In genomic region chr2:195092341-195092740, GRCh38 we compare ENCODE assay signal across 31 cellular contexts.
DNase-seq lines count a peak whose midpoint lies in the region; ATAC-seq and TF ChIP-seq lines count a peak whose summit lies in the region.
"Had no signal": no experiment of that assay in that cellular context is flagged by ENCODE, and none has a peak within 500 bp of the region (broad histone marks: within the 10 kb centered on the region; RNA-seq: fewer than 3 reads in every experiment).

No MANE protein-coding gene starts in this region.

- H4K5ac ChIP-seq in H9 (ENCODE audit: insufficient read length, low read depth, low read length): no peak overlapping the region

- H3K27ac ChIP-seq in 22Rv1 (no peak overlapping the region), H9 (ENCODE audit: insufficient read length, low read depth, low read length) (no peak overlapping the region), iPS DF 6.9 (ENCODE audit: low read length) (no peak overlapping the region)
- H3K27ac ChIP-seq in CD4-positive, alpha-beta T cell (ENCODE audit: low read depth, low read length): no peak overlapping the region
- H3K27ac ChIP-seq: ascending aorta, cardiac muscle cell, left ventricle myocardium inferior, thyroid gland, vagina had no signal

- no peak overlapping the region for H4K91ac ChIP-seq in H9 (ENCODE audit: insufficient read length, low read depth, low read length)

- no peak overlapping the region for H3K4me3 Mint-ChIP-seq in H9
- no peak overlapping the region for H3K4me3 Mint-ChIP-seq in CD4-positive, alpha-beta T cell
- H3K4me3 Mint-ChIP-seq: activated CD4-positive, alpha-beta T cell treated with anti-CD3 and anti-CD28 coated beads for 36 hours; activated naive CD8-positive, alpha-beta T cell treated with anti-CD3 and anti-CD28 coated beads for 36 hours; B cell; mesothelial cell of epicardium; naive B cell; stimulated activated naive CD8-positive, alpha-beta T cell treated with anti-CD3 and anti-CD28 coated beads, Interleukin-15, Interleukin-2, amounts not matched to agents 100 ng/mL and 50 ng/mL, for 24 hours; T-helper 1 cell treated with Interleukin-12 subunit alpha and Interleukin-12 subunit beta and Interleukin-4 antibody, amounts not matched to agents 30 μg/mL and 1 μg/mL, for 36 hours had no signal

- no peaks in the 10 kb centered on the region for H3K79me2 ChIP-seq in H9 (ENCODE audit: insufficient read depth, low read length)

- peak; percentile 35 for DNase-seq in H9
- peak; percentile 2 for DNase-seq in SK-MEL-5 (ENCODE audit: low read depth, low spot score)
- peak; percentile 33 for DNase-seq in iPS DF 6.9 (ENCODE audit: low read depth, low spot score)
- no peak for DNase-seq in effector CD4-positive, alpha-beta T cell
- DNase-seq in CD4-positive, alpha-beta T cell: no peak
- DNase-seq: activated CD4-positive, alpha-beta T cell treated with anti-CD3 and anti-CD28 coated beads for 36 hours; activated effector memory CD4-positive, alpha-beta T cell treated with anti-CD3 and anti-CD28 coated beads, Interleukin-2, amount 50 U/mL, for 16 hours; activated naive CD8-positive, alpha-beta T cell treated with anti-CD3 and anti-CD28 coated beads for 36 hours; activated T-cell treated with anti-CD3 and anti-CD28 coated beads, Interleukin-2, amount 50 U/mL, for 1 hour; DMS53; GF-D8; HCEC 1CT; left ventricle myocardium inferior; naive B cell; NCI-H1092 treated with DMSO at 0.1 percent for 48 hours; NCI-H187 treated with DMSO at 0.1 percent for 48 hours; NCI-H226; NCI-H748 treated with DMSO at 0.1 percent for 48 hours; occipital lobe; SK-N-SH; thyroid gland had no signal

- no peak overlapping the region for H2BK12ac ChIP-seq in H9 (ENCODE audit: insufficient read length, low read depth, low read length)

- no peak overlapping the region for H3K4ac ChIP-seq in H9 (ENCODE audit: low read depth, low read length)

- intact Hi-C loops in CD4-positive, alpha-beta T cell (cut with DNase I, micrococcal nuclease): no loop called here

- no peaks in the 10 kb centered on the region for H3K23me2 ChIP-seq in H9 (ENCODE audit: insufficient read length, low read depth, low read length, poor library complexity, severe bottlenecking)

- peaks cover 0 to 3% of the 10 kb centered on the region in 2 experiments; a peak in 3 of 5 replicates for H3K9me3 Mint-ChIP-seq in H9
- H3K9me3 Mint-ChIP-seq in CD4-positive, alpha-beta T cell: no peaks in the 10 kb centered on the region
- H3K9me3 Mint-ChIP-seq: T-helper 1 cell treated with Interleukin-12 subunit alpha and Interleukin-12 subunit beta and Interleukin-4 antibody, amounts not matched to agents 30 μg/mL and 1 μg/mL, for 36 hours had no signal

- H3K4me1 Mint-ChIP-seq in H9: 0 out of 4 replicates have a peak, but pooled peaks cover 2 to 4% of the 10 kb centered on the region in 2 experiments
- no peaks in the 10 kb centered on the region for H3K4me1 Mint-ChIP-seq in CD4-positive, alpha-beta T cell (ENCODE audit: low read depth)
- H3K4me1 Mint-ChIP-seq: activated CD4-positive, alpha-beta T cell treated with anti-CD3 and anti-CD28 coated beads for 36 hours; B cell; mesothelial cell of epicardium; naive B cell had no signal

- H3K27ac Mint-ChIP-seq in H9: no peak overlapping the region
- no peak overlapping the region for H3K27ac Mint-ChIP-seq in CD4-positive, alpha-beta T cell
- H3K27ac Mint-ChIP-seq: activated CD4-positive, alpha-beta T cell treated with anti-CD3 and anti-CD28 coated beads for 36 hours; activated naive CD8-positive, alpha-beta T cell treated with anti-CD3 and anti-CD28 coated beads for 36 hours; B cell; mesothelial cell of epicardium; naive B cell; stimulated activated naive CD8-positive, alpha-beta T cell treated with anti-CD3 and anti-CD28 coated beads, Interleukin-15, Interleukin-2, amounts not matched to agents 100 ng/mL and 50 ng/mL, for 24 hours; T-helper 1 cell treated with Interleukin-12 subunit alpha and Interleukin-12 subunit beta and Interleukin-4 antibody, amounts not matched to agents 30 μg/mL and 1 μg/mL, for 36 hours had no signal

- no peak overlapping the region for H2AK5ac ChIP-seq in H9 (ENCODE audit: insufficient read length, low read length)

- in situ Hi-C loops in SK-MEL-5 (cut with HindIII; ENCODE audit: low pct_unique_long_range_greater_than_20kb, low sequenced_read_pairs): no loop called here

- no peak overlapping the region for H2BK20ac ChIP-seq in H9 (ENCODE audit: low read depth, low read length, poor library complexity, severe bottlenecking)

- TF ChIP-seq CTCF in 22Rv1 (IDR thresholded peaks at IDR 0.05) (0 out of 2 replicates have a peak, but pooled peaks have one; percentile 6), H9 (conservative IDR thresholded peaks at IDR 0.05) (peak; percentile 54)
- no peak for TF ChIP-seq CTCF in CD4-positive, alpha-beta T cell (IDR thresholded peaks at IDR 0.05)

- no peak overlapping the region for H3K9ac ChIP-seq in H9 (ENCODE audit: extremely low read depth, insufficient read length, low read length)
- H3K9ac ChIP-seq: SK-N-SH had no signal

- H2BK15ac ChIP-seq in H9 (ENCODE audit: low read depth, low read length): no peak overlapping the region

- H3K4me1 ChIP-seq in H9 (ENCODE audit: insufficient read depth, low read length): no peaks in the 10 kb centered on the region
- no peaks in the 10 kb centered on the region for H3K4me1 ChIP-seq in iPS DF 6.9 (ENCODE audit: control insufficient read depth, insufficient read depth, low read length)
- H3K4me1 ChIP-seq: ascending aorta, left ventricle myocardium inferior, thyroid gland, vagina had no signal

- H4K20me1 ChIP-seq in H9 (ENCODE audit: control insufficient read depth, insufficient read depth, insufficient read length): no peaks in the 10 kb centered on the region

- no peaks in the 10 kb centered on the region for H3K79me1 ChIP-seq in H9 (ENCODE audit: insufficient read depth, low read depth, low read length, poor library complexity, severe bottlenecking)

- H2BK5ac ChIP-seq in H9 (ENCODE audit: insufficient read length, low read length): no peak overlapping the region

- no peak overlapping the region for H2BK120ac ChIP-seq in H9 (ENCODE audit: low read depth, low read length, poor library complexity, severe bottlenecking)

- H3K18ac ChIP-seq in H9 (ENCODE audit: insufficient read length, low read depth, low read length): no peak overlapping the region

- no peak overlapping the region for H3K23ac ChIP-seq in H9 (ENCODE audit: insufficient read length, low read depth, low read length)

- no peaks in the 10 kb centered on the region for H3K36me3 ChIP-seq in iPS DF 6.9 (ENCODE audit: control insufficient read depth, insufficient read depth, low read length)
- H3K36me3 ChIP-seq: ascending aorta, cardiac muscle cell, left ventricle myocardium inferior, thyroid gland, vagina had no signal

- no peak overlapping the region for H3T11ph ChIP-seq in H9 (ENCODE audit: low read length)

- H3K56ac ChIP-seq in H9 (ENCODE audit: insufficient read length, low read depth, low read length): no peak overlapping the region

- H3K9me3 ChIP-seq in H9 (ENCODE audit: control insufficient read depth, low read depth, low read length) (no peaks in the 10 kb centered on the region), iPS DF 6.9 (ENCODE audit: control insufficient read depth, insufficient read depth, low read length) (no peaks in the 10 kb centered on the region)
- H3K9me3 ChIP-seq in CD4-positive, alpha-beta T cell (ENCODE audit: control insufficient read depth, low read length): no peaks in the 10 kb centered on the region
- H3K9me3 ChIP-seq: ascending aorta, SK-N-SH, thyroid gland, vagina had no signal

- no peak overlapping the region for H4K8ac ChIP-seq in H9 (replicated peaks; ENCODE audit: insufficient read length, low read depth, low read length)

- no peaks in the 10 kb centered on the region for H3K36me3 Mint-ChIP-seq in H9 (ENCODE audit: insufficient read depth in 1 of 3, low read depth in 3 of 3)
- no peaks in the 10 kb centered on the region for H3K36me3 Mint-ChIP-seq in CD4-positive, alpha-beta T cell (ENCODE audit: low read depth)
- H3K36me3 Mint-ChIP-seq: mesothelial cell of epicardium, naive B cell had no signal

- H3K4me2 ChIP-seq in H9 (ENCODE audit: insufficient read depth, insufficient read length, low read length): no peak overlapping the region
- H3K4me2 ChIP-seq: SK-N-SH had no signal

- POLR2A ChIA-PET in CD4-positive, alpha-beta T cell (lab: Charles Lee): no interaction called here

- CTCF ChIA-PET in CD4-positive, alpha-beta T cell (lab: Charles Lee): no interaction called here

- no peaks in the 10 kb centered on the region for H3K27me3 ChIP-seq in H9 (ENCODE audit: insufficient read depth, low read length)
- no peaks in the 10 kb centered on the region for H3K27me3 ChIP-seq in iPS DF 6.9 (ENCODE audit: control insufficient read depth, insufficient read depth, low read length)
- H3K27me3 ChIP-seq in CD4-positive, alpha-beta T cell (ENCODE audit: control insufficient read depth, insufficient read depth, low read length): no peaks in the 10 kb centered on the region
- H3K27me3 ChIP-seq: ascending aorta, cardiac muscle cell, thyroid gland, vagina had no signal

- H2AFZ ChIP-seq in H9 (ENCODE audit: low read length): no peak overlapping the region

- no peak overlapping the region for H3K14ac ChIP-seq in H9 (ENCODE audit: insufficient read depth, low read length)

- ATAC-seq in HG02798 (IDR thresholded peaks at IDR 0.05; ENCODE audit: poor library complexity, unreplicated experiment) (no peak), HG02870 (IDR thresholded peaks at IDR 0.05; ENCODE audit: unreplicated experiment) (no peak)
- ATAC-seq in CD4-positive, alpha-beta T cell (ENCODE audit: poor library complexity): no peak
- ATAC-seq: activated CD4-positive, alpha-beta T cell treated with anti-CD3 and anti-CD28 coated beads for 36 hours had no signal

- H3K4me3 ChIP-seq in iPS DF 6.9 (ENCODE audit: low read length): no peak overlapping the region
- H3K4me3 ChIP-seq: ascending aorta, cardiac muscle cell, left ventricle myocardium inferior, thyroid gland, vagina had no signal

- H3K27me3 Mint-ChIP-seq in H9 (ENCODE audit: low read depth): no peaks in the 10 kb centered on the region
- H3K27me3 Mint-ChIP-seq in CD4-positive, alpha-beta T cell: peaks cover 5% of the 10 kb centered on the region
- H3K27me3 Mint-ChIP-seq: activated naive CD8-positive, alpha-beta T cell treated with anti-CD3 and anti-CD28 coated beads for 36 hours; naive B cell; stimulated activated naive CD8-positive, alpha-beta T cell treated with anti-CD3 and anti-CD28 coated beads, Interleukin-15, Interleukin-2, amounts not matched to agents 100 ng/mL and 50 ng/mL, for 24 hours had no signal

Comparison
In these comparisons a context has a peak if more than half of its experiments do, and no peak if none do; other contexts are left out.
1. DNase-seq: peak in H9 (single experiment), SK-MEL-5 (single experiment) and iPS DF 6.9 (single experiment); none in effector CD4-positive, alpha-beta T cell (single experiment) and CD4-positive, alpha-beta T cell (0 of 10).